In the genomic region with DNA sequence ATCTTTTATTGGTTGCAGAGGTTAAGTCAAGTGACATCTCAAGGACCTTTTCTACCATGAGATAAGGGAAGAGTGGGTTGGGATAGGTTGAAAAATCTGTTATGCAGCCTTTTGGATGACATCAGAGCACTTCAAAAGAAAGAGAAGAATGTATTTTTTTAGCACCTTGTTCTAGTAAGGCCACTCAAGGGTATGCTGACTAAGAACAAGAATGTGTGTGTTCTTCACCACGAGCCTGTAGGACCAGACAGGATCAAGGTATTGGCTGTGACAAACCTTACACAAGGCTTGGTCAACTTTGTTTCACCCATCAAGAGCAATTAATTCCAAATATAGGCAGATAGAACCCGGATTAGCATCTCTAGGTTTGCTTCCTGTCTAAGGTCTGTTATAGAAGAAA, we compare ENCODE assay signal across 14 cellular contexts.
DNase-seq lines count a peak whose midpoint lies in the region; ATAC-seq and TF ChIP-seq lines count a peak whose summit lies in the region.
"Had no signal": no experiment of that assay in that cellular context is flagged by ENCODE, and none has a peak within 500 bp of the region (broad histone marks: within the 10 kb centered on the region; RNA-seq: fewer than 3 reads in every experiment).

No MANE protein-coding gene starts in this region.

- TF ChIP-seq CTCF in left ventricle myocardium inferior (IDR thresholded peaks at IDR 0.05; ENCODE audit: borderline replicate concordance) (no peak), SK-N-SH (IDR thresholded peaks at IDR 0.05) (no peak), spleen (IDR thresholded peaks at IDR 0.05 in 8 of 11, conservative IDR thresholded peaks at IDR 0.05 in 3 of 11) (no peak)

- CTCF ChIA-PET in SK-N-SH (lab: Yijun Ruan, JAX), result interaction anchor here (1.0 to 2.3 kb wide), 2 partner anchors 15 to 18 kb away, joined by 4 to 9 read pairs; no protein-coding TSS in a partner anchor

- H3K36me3 ChIP-seq in left ventricle myocardium inferior (no peaks in the 10 kb centered on the region), Karpas-422 (ENCODE audit: insufficient read depth, low read length) (peaks cover 55% of the 10 kb centered on the region), SK-N-SH (replicated peaks in 1 of 2; ENCODE audit: control insufficient read depth in 1 of 2, insufficient read depth in 2 of 2, low read length in 1 of 2) (peaks cover 0 to 19% of the 10 kb centered on the region in 2 experiments), spleen (no peaks in the 10 kb centered on the region)
- H3K36me3 ChIP-seq: esophagus squamous epithelium had no signal

- no peak overlapping the region for H2AFZ ChIP-seq in Karpas-422 (ENCODE audit: low read length)
- H2AFZ ChIP-seq in SK-N-SH (ENCODE audit: low read depth), result no peak overlapping the region

- no peak for TF ChIP-seq EP300 in SK-N-SH (IDR thresholded peaks at IDR 0.05; ENCODE audit: borderline replicate concordance in 1 of 2, low read depth in 1 of 2, low read length in 1 of 2)

- H3K4me2 ChIP-seq in Karpas-422 (ENCODE audit: low read depth, low read length, poor library complexity, severe bottlenecking), result peak overlapping the region; percentile 2
- H3K4me2 ChIP-seq in SK-N-SH, result no peak overlapping the region
- H3K4me2 ChIP-seq: KMS-11 had no signal

- no peak overlapping the region for H3K4me3 ChIP-seq in left ventricle myocardium inferior
- H3K4me3 ChIP-seq in Karpas-422 (ENCODE audit: low read length), result no peak overlapping the region
- H3K4me3 ChIP-seq in SK-N-SH (ENCODE audit: low read depth in 2 of 2, low read length in 1 of 2), result no peak overlapping the region
- H3K4me3 ChIP-seq in spleen, result no peak overlapping the region
- H3K4me3 ChIP-seq: esophagus squamous epithelium had no signal

- peaks cover 9% of the 10 kb centered on the region for H3F3A ChIP-seq in SK-N-SH (replicated peaks; ENCODE audit: insufficient read depth)

- H3K4me1 ChIP-seq in left ventricle myocardium inferior (peaks cover 86% of the 10 kb centered on the region), Karpas-422 (ENCODE audit: low read length) (peaks cover 73% of the 10 kb centered on the region), SK-N-SH (ENCODE audit: control insufficient read depth in 1 of 2, insufficient read depth in 2 of 2, low read depth in 1 of 2, low read length in 1 of 2) (peaks cover 0 to 10% of the 10 kb centered on the region in 2 experiments; a peak in 1 of 4 replicates), spleen (peaks cover 17 to 38% (median 27%) of the 10 kb centered on the region in 6 donors)

- H3K9ac ChIP-seq in Karpas-422 (ENCODE audit: low read length), result no peak overlapping the region
- H3K9ac ChIP-seq in SK-N-SH, result no peak overlapping the region
- H3K9ac ChIP-seq: KMS-11 had no signal

- WGBS in SK-N-SH (ENCODE audit: low lambda C conversion rate), result 84% methylated on average over 2 of the region's 2 CpGs
- 43 to 60% (median 57%) methylated on average over 2 of the region's 2 CpGs for WGBS in spleen, 5 donors

- POLR2A ChIA-PET in SK-N-SH (lab: Yijun Ruan, JAX), result no interaction called here

- no peak for DNase-seq in left ventricle myocardium inferior
- no peak for DNase-seq in Right ventricle myocardium superior
- DNase-seq in Karpas-422, result no peak
- DNase-seq in NCI-H510A (lab: John Stamatoyannopoulos, UW), result no peak
- no peak for DNase-seq in SIG-M5 (lab: John Stamatoyannopoulos, UW)
- DNase-seq in SK-N-SH, result no peak
- no peak for DNase-seq in spleen
- DNase-seq: activated CD4-positive, CD25-positive, alpha-beta regulatory T cell treated with anti-CD3 and anti-CD28 coated beads, Interleukin-2, amount 50 U/mL, for 72 hours; aorta; esophagus squamous epithelium; left cardiac atrium; stimulated activated CD8-positive, alpha-beta memory T cell treated with anti-CD3 and anti-CD28 coated beads, Interleukin-4, amount 100 ng/mL, for 48 hours had no signal

- TF ChIP-seq POLR2A in spleen (IDR thresholded peaks at IDR 0.05), result no peak

- ATAC-seq in Right ventricle myocardium superior (ENCODE audit: poor library complexity), result no peak
- peak; percentile 73 for ATAC-seq in HG02642 (IDR thresholded peaks at IDR 0.05; ENCODE audit: poor library complexity, unreplicated experiment)
- ATAC-seq: left cardiac atrium had no signal

- intact Hi-C loops in left ventricle myocardium inferior (cut with micrococcal nuclease), result no loop called here
- intact Hi-C loops in Right ventricle myocardium superior (cut with DNase I), result no loop called here
- intact Hi-C loops in spleen (cut with DNase I; ENCODE audit: low total_unique reads), result no loop called here

- H3K9me3 ChIP-seq in left ventricle myocardium inferior (replicated peaks) (no peaks in the 10 kb centered on the region), Karpas-422 (ENCODE audit: low read length) (no peaks in the 10 kb centered on the region), SK-N-SH (no peaks in the 10 kb centered on the region), spleen (no peaks in the 10 kb centered on the region)
- H3K9me3 ChIP-seq: esophagus squamous epithelium had no signal

- H4K20me1 ChIP-seq in Karpas-422 (ENCODE audit: insufficient read depth, low read depth, low read length), result 0 out of 2 replicates have a peak, but pooled peaks cover 3% of the 10 kb centered on the region
- peaks cover 55% of the 10 kb centered on the region for H4K20me1 ChIP-seq in SK-N-SH (ENCODE audit: insufficient read depth)

- H3K27ac ChIP-seq in left ventricle myocardium inferior (replicated peaks), result peak overlapping the region; percentile 11
- peak overlapping the region; percentile 34 for H3K27ac ChIP-seq in Karpas-422 (ENCODE audit: low read length)
- H3K27ac ChIP-seq in SK-N-SH (ENCODE audit: low read depth in 2 of 2, low read length in 1 of 2), result no peak overlapping the region
- H3K27ac ChIP-seq in spleen, result no peak overlapping the region
- H3K27ac ChIP-seq: esophagus squamous epithelium, KMS-11 had no signal

- H3K79me2 ChIP-seq in Karpas-422 (ENCODE audit: low read length) (peaks cover 97% of the 10 kb centered on the region), SK-N-SH (ENCODE audit: insufficient read depth) (peaks cover 98% of the 10 kb centered on the region)

- H3K27me3 ChIP-seq in left ventricle myocardium inferior (ENCODE audit: low read depth) (no peaks in the 10 kb centered on the region), Karpas-422 (ENCODE audit: low read length) (no peaks in the 10 kb centered on the region), SK-N-SH (ENCODE audit: insufficient read depth) (no peaks in the 10 kb centered on the region), spleen (replicated peaks in 1 of 7) (no peaks in the 10 kb centered on the region)
- H3K27me3 ChIP-seq: esophagus squamous epithelium had no signal

- H3K9me2 ChIP-seq in Karpas-422 (replicated peaks; ENCODE audit: insufficient read depth, low read length), result no peaks in the 10 kb centered on the region
- no peaks in the 10 kb centered on the region for H3K9me2 ChIP-seq in SK-N-SH

- TF ChIP-seq RAD21 in SK-N-SH (IDR thresholded peaks at IDR 0.05; ENCODE audit: low read length), result no peak

TF ChIP-seq in SK-N-SH, 30 proteins besides CTCF, POLR2A, EP300 and RAD21:
- TF ChIP-seq TEAD4 (IDR thresholded peaks at IDR 0.05; ENCODE audit: borderline replicate concordance, insufficient read depth), result no peak
- no peak for TF ChIP-seq FOXJ3 (CRISPR knock-in tag; IDR thresholded peaks at IDR 0.05)
- TF ChIP-seq, protein P1, sequence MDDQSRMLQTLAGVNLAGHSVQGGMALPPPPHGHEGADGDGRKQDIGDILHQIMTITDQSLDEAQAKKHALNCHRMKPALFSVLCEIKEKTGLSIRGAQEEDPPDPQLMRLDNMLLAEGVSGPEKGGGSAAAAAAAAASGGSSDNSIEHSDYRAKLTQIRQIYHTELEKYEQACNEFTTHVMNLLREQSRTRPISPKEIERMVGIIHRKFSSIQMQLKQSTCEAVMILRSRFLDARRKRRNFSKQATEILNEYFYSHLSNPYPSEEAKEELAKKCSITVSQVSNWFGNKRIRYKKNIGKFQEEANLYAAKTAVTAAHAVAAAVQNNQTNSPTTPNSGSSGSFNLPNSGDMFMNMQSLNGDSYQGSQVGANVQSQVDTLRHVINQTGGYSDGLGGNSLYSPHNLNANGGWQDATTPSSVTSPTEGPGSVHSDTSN (IDR thresholded peaks at IDR 0.05), result no peak
- TF ChIP-seq MEF2A (IDR thresholded peaks at IDR 0.05; ENCODE audit: borderline replicate concordance, low read depth), result no peak
- TF ChIP-seq FOSL2 (IDR thresholded peaks at IDR 0.05; ENCODE audit: borderline replicate concordance, low read depth), result no peak
- no peak for TF ChIP-seq NFIC (IDR thresholded peaks at IDR 0.05; ENCODE audit: borderline replicate concordance)
- no peak for TF ChIP-seq ELF1 (IDR thresholded peaks at IDR 0.05)
- TF ChIP-seq TAF1 (IDR thresholded peaks at IDR 0.05; ENCODE audit: borderline replicate concordance, low read depth, low read length), result no peak
- TF ChIP-seq YY1 (IDR thresholded peaks at IDR 0.05; ENCODE audit: low read depth), result no peak
- no peak for TF ChIP-seq EZH2phosphoT487 (IDR thresholded peaks at IDR 0.05; ENCODE audit: borderline replicate concordance, low read depth)
- TF ChIP-seq IRF3 (IDR thresholded peaks at IDR 0.05; ENCODE audit: low read depth, low read length), result no peak
- TF ChIP-seq SMC3 (IDR thresholded peaks at IDR 0.05; ENCODE audit: low read depth, low read length), result no peak

Comparison
In these comparisons a context has a peak if more than half of its experiments do, and no peak if none do; other contexts are left out.
1. H3K27ac ChIP-seq: peak in left ventricle myocardium inferior (single experiment) and Karpas-422 (single experiment); none in SK-N-SH (0 of 2) and spleen (0 of 8).